Comparison of ENCODE assay signal across 2 cellular contexts in the genomic region with DNA sequence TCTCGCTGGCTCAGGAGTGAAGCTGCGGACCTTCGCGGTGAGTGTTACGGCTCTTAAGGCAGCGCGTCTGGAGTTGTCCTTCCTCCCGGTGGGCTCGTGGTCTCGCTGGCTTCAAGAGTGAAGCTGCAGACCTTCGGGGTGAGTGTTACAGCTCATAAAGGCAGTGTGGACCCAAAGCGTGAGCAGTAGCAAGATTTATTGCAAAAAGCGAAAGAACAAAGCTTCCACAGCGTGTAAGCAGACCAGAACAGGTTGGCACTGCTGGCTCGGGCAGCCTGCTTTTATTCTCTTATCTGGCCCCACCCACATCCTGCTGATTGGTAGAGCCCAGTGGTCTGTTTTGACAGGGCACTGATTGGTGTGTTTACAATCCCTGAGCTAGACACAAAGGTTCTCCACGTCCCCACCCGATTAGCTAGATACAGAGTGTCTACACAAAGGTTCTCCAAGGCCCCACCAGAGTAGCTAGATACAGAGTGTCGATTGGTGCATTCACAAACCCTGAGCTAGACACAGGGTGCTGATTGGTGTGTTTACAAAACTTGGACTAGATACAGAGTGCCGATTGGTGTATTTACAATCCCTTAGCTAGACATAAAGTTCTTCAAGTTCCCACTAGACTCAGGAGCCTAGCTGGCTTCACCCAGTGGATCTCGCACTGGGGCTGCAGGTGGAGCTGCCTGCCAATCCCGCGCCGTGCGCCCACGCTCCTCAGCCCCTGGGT. TPM values are rescaled to one million over a fixed set of nuclear protein-coding genes. Genes with fewer than 3 reads are reported as not detected.
"Had no signal": no experiment of that assay in that cellular context is flagged by ENCODE, and none has a peak within 500 bp of the region (broad histone marks: within the 10 kb centered on the region; RNA-seq: fewer than 3 reads in every experiment).

No MANE protein-coding gene starts in this region.

RNA-seq across cellular contexts. Expression of a gene that starts 43.8 kb away (rescaled TPM):
- total RNA-seq: activated CD4-positive, alpha-beta T cell treated with anti-CD3 and anti-CD28 coated beads, Interleukin-2, amount 10 ng/mL, durations not matched to agents 24 days and 14 days; activated CD8-positive, alpha-beta memory T cell treated with anti-CD3 and anti-CD28 coated beads for 36 hours had no signal
